1 cellular context compared by ENCODE assay signal in genomic region chr2:37189452-37190153, GRCh38.
TF ChIP-seq lines count a peak whose summit lies in the region.

No MANE protein-coding gene starts in this region.

TF ChIP-seq in HepG2, 621 proteins besides CTCF, POLR2A, EP300 and RAD21 (continued from another document and continues in another):
- peak; percentile 42; the same call in 1 of the 2 replicates for TF ChIP-seq AHDC1 (CRISPR knock-in tag; IDR thresholded peaks at IDR 0.05; ENCODE audit: borderline replicate concordance)
- no peak for TF ChIP-seq UBTF (CRISPR knock-in tag; IDR thresholded peaks at IDR 0.05)
- peak; percentile 67; the same call in 1 of the 2 replicates for TF ChIP-seq RXRB (CRISPR knock-in tag; IDR thresholded peaks at IDR 0.05; ENCODE audit: borderline replicate concordance)
- TF ChIP-seq AKNA (CRISPR knock-in tag; IDR thresholded peaks at IDR 0.05; ENCODE audit: borderline replicate concordance), result no peak
- TF ChIP-seq ZSCAN12 (CRISPR knock-in tag; IDR thresholded peaks at IDR 0.05), result no peak
- 0 out of 2 replicates have a peak, but pooled peaks have one; percentile 36 for TF ChIP-seq CEBPG (CRISPR knock-in tag; IDR thresholded peaks at IDR 0.05)
- TF ChIP-seq PATZ1 (CRISPR knock-in tag; IDR thresholded peaks at IDR 0.05), result 0 out of 2 replicates have a peak, but pooled peaks have one; percentile 44
- peak; percentile 53; the same call in 1 of the 2 replicates for TF ChIP-seq SOX5 (CRISPR knock-in tag; IDR thresholded peaks at IDR 0.05; ENCODE audit: borderline replicate concordance)
- TF ChIP-seq ZNF501 (CRISPR knock-in tag; IDR thresholded peaks at IDR 0.05), result peak; percentile 61; the same call in 1 of the 2 replicates
- TF ChIP-seq ZNF7 (CRISPR knock-in tag; IDR thresholded peaks at IDR 0.05), result no peak
- TF ChIP-seq ZNF607 (CRISPR knock-in tag; IDR thresholded peaks at IDR 0.05; ENCODE audit: borderline replicate concordance), result 0 out of 2 replicates have a peak, but pooled peaks have one; percentile 36
- TF ChIP-seq KDM2A (CRISPR knock-in tag; IDR thresholded peaks at IDR 0.05; ENCODE audit: borderline replicate concordance, low read depth), result 0 out of 2 replicates have a peak, but pooled peaks have one; percentile 35
- no peak for TF ChIP-seq ZMYM2 (CRISPR knock-in tag; IDR thresholded peaks at IDR 0.05)
- TF ChIP-seq ZNF558 (CRISPR knock-in tag; IDR thresholded peaks at IDR 0.05; ENCODE audit: borderline replicate concordance), result no peak
- no peak for TF ChIP-seq ZNF879 (CRISPR knock-in tag; IDR thresholded peaks at IDR 0.05)
- no peak for TF ChIP-seq FOXP4 (CRISPR knock-in tag; IDR thresholded peaks at IDR 0.05)
- TF ChIP-seq ZGPAT (CRISPR knock-in tag; IDR thresholded peaks at IDR 0.05), result 0 out of 2 replicates have a peak, but pooled peaks have one; percentile 49
- 0 out of 4 replicates have a peak, but pooled peaks of 1 of the 2 experiments have one; percentile 47 for TF ChIP-seq KLF16 (CRISPR knock-in tag; IDR thresholded peaks at IDR 0.05)
- peak; percentile 71 for TF ChIP-seq GATAD2A (CRISPR knock-in tag; IDR thresholded peaks at IDR 0.05)
- TF ChIP-seq HIVEP1 (CRISPR knock-in tag; IDR thresholded peaks at IDR 0.05), result 0 out of 2 replicates have a peak, but pooled peaks have one; percentile 28
- TF ChIP-seq IRF1 (CRISPR knock-in tag; IDR thresholded peaks at IDR 0.05; ENCODE audit: low read depth), result no peak
- peak; percentile 75 for TF ChIP-seq ATF3 (CRISPR knock-in tag; IDR thresholded peaks at IDR 0.05)
- TF ChIP-seq RBFOX2 (IDR thresholded peaks at IDR 0.05; ENCODE audit: low read depth, low read length), result no peak
- TF ChIP-seq ARHGAP35 (CRISPR knock-in tag; IDR thresholded peaks at IDR 0.05; ENCODE audit: borderline replicate concordance), result no peak
- TF ChIP-seq ZNF414 (CRISPR knock-in tag; IDR thresholded peaks at IDR 0.05), result no peak
- TF ChIP-seq HOXD1 (CRISPR knock-in tag; IDR thresholded peaks at IDR 0.05), result no peak
- TF ChIP-seq ZSCAN29 (CRISPR knock-in tag; conservative IDR thresholded peaks at IDR 0.05), result 0 out of 2 replicates have a peak, but pooled peaks have one; percentile 58
- no peak for TF ChIP-seq ZNF460 (CRISPR knock-in tag; IDR thresholded peaks at IDR 0.05; ENCODE audit: borderline replicate concordance)
- no peak for TF ChIP-seq HMG20B (CRISPR knock-in tag; conservative IDR thresholded peaks at IDR 0.05)
- TF ChIP-seq SNAPC2 (CRISPR knock-in tag; IDR thresholded peaks at IDR 0.05), result no peak
- no peak for TF ChIP-seq SIX1 (CRISPR knock-in tag; IDR thresholded peaks at IDR 0.05; ENCODE audit: borderline replicate concordance)
- no peak for TF ChIP-seq NCOA1 (CRISPR knock-in tag; IDR thresholded peaks at IDR 0.05)
- no peak for TF ChIP-seq FOXA1 (IDR thresholded peaks at IDR 0.05)
- TF ChIP-seq FOXA1 (CRISPR knock-in tag; IDR thresholded peaks at IDR 0.05), result peak; percentile 65
- no peak for TF ChIP-seq ATRX (CRISPR knock-in tag; IDR thresholded peaks at IDR 0.05; ENCODE audit: borderline replicate concordance)
- TF ChIP-seq ZNF292 (CRISPR knock-in tag; IDR thresholded peaks at IDR 0.05; ENCODE audit: borderline replicate concordance, low read depth), result peak; percentile 74; the same call in 1 of the 2 replicates
- TF ChIP-seq TBP (CRISPR knock-in tag; IDR thresholded peaks at IDR 0.05), result no peak
- TF ChIP-seq ZNF556 (CRISPR knock-in tag; IDR thresholded peaks at IDR 0.05; ENCODE audit: borderline replicate concordance), result no peak
- 0 out of 2 replicates have a peak, but pooled peaks have one; percentile 39 for TF ChIP-seq GFI1 (CRISPR knock-in tag; IDR thresholded peaks at IDR 0.05; ENCODE audit: borderline replicate concordance)
